In the genomic region with DNA sequence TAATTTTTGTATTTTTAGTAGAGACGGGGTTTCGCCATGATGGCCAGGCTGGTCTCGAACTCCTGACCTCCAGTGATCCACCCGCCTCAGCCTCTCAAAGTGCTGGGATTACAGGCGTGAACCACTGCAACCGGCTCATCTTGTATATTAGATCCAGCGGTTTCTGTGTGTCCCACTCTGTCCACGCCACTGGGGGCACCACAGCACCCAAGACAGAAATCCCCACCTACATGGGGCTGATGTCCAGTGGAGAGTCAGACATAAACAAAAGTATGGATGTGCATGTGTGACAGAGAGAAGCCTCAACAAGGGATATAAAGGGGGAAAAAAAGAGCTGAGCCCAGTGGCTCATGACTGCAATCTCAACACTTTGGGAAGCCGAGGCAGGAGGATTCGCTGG, we compare ENCODE assay signal across 33 cellular contexts.
A peak's percentile ranks its signal among the peaks of the same experiment; 100 is the strongest.
DNase-seq lines count a peak whose midpoint lies in the region; TF ChIP-seq lines count a peak whose summit lies in the region.
"Had no signal": no experiment of that assay in that cellular context is flagged by ENCODE, and none has a peak within 500 bp of the region (broad histone marks: within the 10 kb centered on the region; RNA-seq: fewer than 3 reads in every experiment).

No MANE protein-coding gene starts in this region.

- H3K27ac Mint-ChIP-seq in HFFc6 (no peak overlapping the region), chondrocyte (ENCODE audit: unreplicated experiment) (no peak overlapping the region)
- H3K27ac Mint-ChIP-seq: activated CD4-positive, alpha-beta T cell treated with anti-CD3 and anti-CD28 coated beads, Interleukin-2, amount 10 ng/mL, durations not matched to agents 24 days and 14 days; activated T-helper 2 cell treated with anti-CD3 and anti-CD28 coated beads, Interferon-gamma antibody, Interleukin-2, Interleukin-4, amounts not matched to agents 10 μg/mL and 5 μg/mL and 100 μg/mL, durations not matched to agents 14 hours and 24 hours and 36 hours had no signal

- H3K4me1 Mint-ChIP-seq in HFFc6 (ENCODE audit: low read depth), result no peaks in the 10 kb centered on the region
- H3K4me1 Mint-ChIP-seq in chondrocyte (ENCODE audit: low read depth), result no peaks in the 10 kb centered on the region
- H3K4me1 Mint-ChIP-seq: activated CD4-positive, alpha-beta T cell treated with anti-CD3 and anti-CD28 coated beads, Interleukin-2, amount 10 ng/mL, durations not matched to agents 24 days and 14 days; neural crest cell had no signal

- peaks cover 7% of the 10 kb centered on the region; the same call in 1 of the 2 replicates for H3K9me3 Mint-ChIP-seq in HFFc6
- H3K9me3 Mint-ChIP-seq in chondrocyte (ENCODE audit: low read depth), result peaks cover 8% of the 10 kb centered on the region
- H3K9me3 Mint-ChIP-seq: activated CD4-positive, alpha-beta T cell treated with anti-CD3 and anti-CD28 coated beads, Interleukin-2, amount 10 ng/mL, durations not matched to agents 24 days and 14 days; activated T-helper 2 cell treated with anti-CD3 and anti-CD28 coated beads, Interferon-gamma antibody, Interleukin-2, Interleukin-4, amounts not matched to agents 10 μg/mL and 5 μg/mL and 100 μg/mL, durations not matched to agents 14 hours and 24 hours and 36 hours; neural crest cell had no signal

- peaks cover 4% of the 10 kb centered on the region; the same call in 1 of the 2 replicates for H3K36me3 Mint-ChIP-seq in HFFc6 (ENCODE audit: low read depth)
- H3K36me3 Mint-ChIP-seq in chondrocyte (ENCODE audit: low read depth), result peaks cover 4% of the 10 kb centered on the region

- no peak for DNase-seq in HFFc6
- DNase-seq in chondrocyte (ENCODE audit: low spot score), result no peak
- no peak for DNase-seq in retinal pigment epithelial cell (ENCODE audit: low read depth)
- DNase-seq in stimulated activated CD4-positive, alpha-beta T cell treated with anti-CD3 and anti-CD28 coated beads, Interleukin-12 subunit alpha, Interleukin-12 subunit beta, amount 100 ng/mL, for 4 hours, result no peak
- DNase-seq in AG20443 (ENCODE audit: low spot score), result no peak
- no peak for DNase-seq in GDM1 (lab: John Stamatoyannopoulos, UW)
- DNase-seq: activated CD4-positive, alpha-beta T cell treated with anti-CD3 and anti-CD28 coated beads, Interleukin-2, amount 10 ng/mL, durations not matched to agents 24 days and 14 days; activated CD8-positive, alpha-beta memory T cell treated with anti-CD3 and anti-CD28 coated beads for 24 hours; activated naive CD4-positive, alpha-beta T cell treated with anti-CD3 and anti-CD28 coated beads, Interleukin-2, amount 50 U/mL, for 16 hours; activated T-cell treated with anti-CD3 and anti-CD28 coated beads for 4 hours; amygdala; DMS79 treated with DMSO at 0.1 percent for 48 hours; foreskin melanocyte; IMR-90; kidney; NCI-H1048; NCI-H2107; NCI-H446; NCI-H748 treated with DMSO at 0.1 percent for 48 hours; Peyer's patch; SHP77; stimulated activated CD4-positive, alpha-beta T cell treated with anti-CD3 and anti-CD28 coated beads, Interleukin-2, amount 100 ng/mL, for 24 hours; stimulated activated CD8-positive, alpha-beta memory T cell treated with anti-CD3 and anti-CD28 coated beads, Interleukin-4, amount 100 ng/mL, for 48 hours; stomach; T1000 had no signal

- H3K4me3 Mint-ChIP-seq in HFFc6, result no peak overlapping the region
- no peak overlapping the region for H3K4me3 Mint-ChIP-seq in chondrocyte (ENCODE audit: unreplicated experiment)
- H3K4me3 Mint-ChIP-seq: activated CD4-positive, alpha-beta T cell treated with anti-CD3 and anti-CD28 coated beads, Interleukin-2, amount 10 ng/mL, durations not matched to agents 24 days and 14 days; neural crest cell had no signal

- no peak overlapping the region for H3K4me3 ChIP-seq in retinal pigment epithelial cell (ENCODE audit: low read length)
- H3K4me3 ChIP-seq: coronary artery, heart left ventricle, Peyer's patch, right atrium auricular region, smooth muscle cell, stomach, vagina had no signal

- peak; percentile 28 for TF ChIP-seq CTCF in GM12873 (IDR thresholded peaks at IDR 0.05; ENCODE audit: insufficient read depth, low read depth, low read length, missing control alignments)
- TF ChIP-seq CTCF in HFFc6 (IDR thresholded peaks at IDR 0.05), result peak; percentile 25; the same call in 1 of the 2 replicates
- TF ChIP-seq CTCF in chondrocyte (IDR thresholded peaks at IDR 0.05), result peak; percentile 47
- peak; percentile 26 for TF ChIP-seq CTCF in retinal pigment epithelial cell (conservative IDR thresholded peaks at IDR 0.05; ENCODE audit: low read depth, low read length)

- peaks cover 20% of the 10 kb centered on the region for H3K27me3 Mint-ChIP-seq in HFFc6 (ENCODE audit: insufficient read depth)
- H3K27me3 Mint-ChIP-seq in chondrocyte (ENCODE audit: low read depth), result peaks cover 2% of the 10 kb centered on the region
- H3K27me3 Mint-ChIP-seq: activated CD4-positive, alpha-beta T cell treated with anti-CD3 and anti-CD28 coated beads, Interleukin-2, amount 10 ng/mL, durations not matched to agents 24 days and 14 days had no signal
